8 cellular contexts compared by ENCODE assay signal in the genomic region with DNA sequence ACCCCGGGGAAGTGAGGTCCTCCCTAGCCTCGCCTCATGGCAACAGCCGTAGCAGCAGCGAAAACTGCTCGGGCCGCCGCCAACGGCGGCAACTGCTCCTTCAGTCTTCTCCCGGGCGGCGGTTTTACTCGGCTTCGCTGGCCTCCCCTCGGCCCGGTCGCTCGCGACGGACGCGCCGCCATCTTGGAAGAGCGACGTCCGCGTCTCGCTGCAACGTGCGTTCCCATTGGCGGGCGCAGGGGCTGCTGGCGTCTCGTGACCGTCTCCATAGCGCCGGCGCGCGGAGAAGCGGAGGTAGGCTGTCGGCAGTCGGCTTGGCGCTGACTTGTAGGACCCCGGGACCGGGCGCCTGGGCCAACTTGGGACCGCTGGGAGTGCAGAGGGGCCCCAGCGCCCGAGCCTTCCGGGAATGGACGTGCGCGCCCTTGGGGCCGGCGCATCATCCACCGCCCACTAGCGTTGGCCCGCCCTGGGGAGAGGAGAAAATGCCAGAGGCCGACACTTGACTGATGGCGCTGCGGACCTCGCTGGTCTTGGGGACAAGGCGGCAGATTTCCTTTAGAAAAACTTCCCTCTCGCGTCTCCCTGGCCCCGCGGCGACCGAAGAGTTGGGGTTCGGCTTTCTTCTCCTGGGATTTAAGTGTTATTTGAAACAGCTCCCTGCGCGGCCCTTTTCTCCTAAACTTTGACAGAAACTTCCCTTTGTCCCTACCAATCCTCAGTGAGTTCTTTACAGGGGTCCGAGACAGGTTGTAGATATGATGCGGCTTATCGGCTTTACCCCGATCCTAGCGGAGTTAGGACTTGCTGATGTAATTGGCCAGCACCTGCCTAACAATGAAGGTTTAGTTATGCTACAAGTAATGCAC. TPM values are rescaled to one million over a fixed set of nuclear protein-coding genes. Genes with fewer than 3 reads are reported as not detected.
DNase-seq lines count a peak whose midpoint lies in the region; ATAC-seq and TF ChIP-seq lines count a peak whose summit lies in the region.

Gene SNX13, minus strand, starts transcription at position 193 of the 869 bp plus-strand sequence. CDS start 199 bp downstream, outside the sequence.

- peak; percentile 45 for DNase-seq in NCI-H1417 treated with DMSO at 0.1 percent for 48 hours (lab: John Stamatoyannopoulos, UW)
- DNase-seq in SW480 (ENCODE audit: low spot score): peak; percentile 97
- DNase-seq in adipocyte (ENCODE audit: low read depth): peak; percentile 98
- DNase-seq in cardiac septum (ENCODE audit: low spot score): peak; percentile 96
- peak; percentile 89 for DNase-seq in pons (ENCODE audit: low spot score)
- DNase-seq in type B pancreatic cell (ENCODE audit: extremely low spot score, unreplicated experiment): peak; percentile 94

- intact Hi-C loops in cardiac septum (cut with DNase I): no loop called here

- TF ChIP-seq CTCF in GM12875 (IDR thresholded peaks at IDR 0.05; ENCODE audit: borderline replicate concordance, insufficient read depth, low read depth, low read length): peak; percentile 39
- peak; percentile 22 for TF ChIP-seq CTCF in type B pancreatic cell (conservative IDR thresholded peaks at IDR 0.05)

- peak within 1 kb of the TSS; percentile 99 for H3K4me3 Mint-ChIP-seq in type B pancreatic cell

- H3K27me3 Mint-ChIP-seq in type B pancreatic cell: no peaks in the 10 kb centered on the region

- peak; percentile 97 for ATAC-seq in HG02798 (IDR thresholded peaks at IDR 0.05; ENCODE audit: poor library complexity, unreplicated experiment)

- peak within 1 kb of the TSS; percentile 84 for H3K4me3 ChIP-seq in GM12875 (ENCODE audit: low read depth, low read length)
- peak within 1 kb of the TSS; percentile 97 for H3K4me3 ChIP-seq in adipocyte (ENCODE audit: low read length)

- no peaks in the 10 kb centered on the region for H3K9me3 ChIP-seq in adipocyte (ENCODE audit: control insufficient read depth, low read length)

- no peaks in the 10 kb centered on the region for H3K27me3 ChIP-seq in adipocyte (replicated peaks; ENCODE audit: control insufficient read depth, insufficient read depth, low read length)

- H3K36me3 Mint-ChIP-seq in type B pancreatic cell: no peaks in the 10 kb centered on the region

- H3K27ac Mint-ChIP-seq in type B pancreatic cell: peak within 1 kb of the TSS; percentile 97

- peaks cover 24% of the 10 kb centered on the region for H3K4me1 ChIP-seq in adipocyte (ENCODE audit: control insufficient read depth, insufficient read depth, low read length)

- H3K36me3 ChIP-seq in adipocyte (ENCODE audit: control insufficient read depth, insufficient read depth, low read length, severe bottlenecking): no peaks in the 10 kb centered on the region

- H3K9ac ChIP-seq in adipocyte (ENCODE audit: low read length): peak within 1 kb of the TSS; percentile 99

- peaks cover 26% of the 10 kb centered on the region for H3K4me1 Mint-ChIP-seq in type B pancreatic cell (ENCODE audit: unreplicated experiment)

- no peaks in the 10 kb centered on the region for H3K9me3 Mint-ChIP-seq in type B pancreatic cell

RNA-seq across cellular contexts. Expression of gene SNX13, which starts in this region (rescaled TPM):
- total RNA-seq in cardiac septum (48.8 TPM), type B pancreatic cell (ENCODE audit: low replicate concordance) (48.9 and 49.8 TPM in 2 replicates)

Comparison
In these comparisons a context has a peak if more than half of its experiments do, and no peak if none do; other contexts are left out.
1. Peak in every context shown above with its lines: DNase-seq, ATAC-seq and H3K4me3 ChIP-seq.
2. DNase-seq: peak in every context shown above with its lines; median percentile 98 in adipocyte; 97 in SW480; 96 in cardiac septum; 94 in type B pancreatic cell; 89 in pons; 45 in NCI-H1417 treated with DMSO at 0.1 percent for 48 hours.